In genomic region chr1:180928272-180929230, GRCh38 we compare ENCODE assay signal across 10 cellular contexts. TPM values are rescaled to one million over a fixed set of nuclear protein-coding genes. Genes with fewer than 3 reads are reported as not detected.
DNase-seq lines count a peak whose midpoint lies in the region; ATAC-seq and TF ChIP-seq lines count a peak whose summit lies in the region.
"Had no signal": no experiment of that assay in that cellular context is flagged by ENCODE, and none has a peak within 500 bp of the region (broad histone marks: within the 10 kb centered on the region; RNA-seq: fewer than 3 reads in every experiment).

No MANE protein-coding gene starts in this region.

- ATAC-seq in IMR-90 (ENCODE audit: low read depth) (no peak), HG02571 (IDR thresholded peaks at IDR 0.05; ENCODE audit: unreplicated experiment) (no peak)

- no peak overlapping the region for H4K8ac ChIP-seq in IMR-90 (ENCODE audit: low read depth in 2 of 2, low read length in 2 of 2)

- no peak overlapping the region; the same call in 1 of the 2 replicates for H3K23ac ChIP-seq in IMR-90 (ENCODE audit: low read depth, low read length)

- peaks cover 0 to 2% of the 10 kb centered on the region in 2 experiments; a peak in 1 of 4 replicates for H3K79me1 ChIP-seq in IMR-90 (ENCODE audit: low read depth in 1 of 2, low read length in 2 of 2)

- H4K20me1 ChIP-seq in IMR-90 (ENCODE audit: insufficient read depth, low read length): peaks cover 9% of the 10 kb centered on the region; the same call in 1 of the 2 replicates

- H3K56ac ChIP-seq in IMR-90 (ENCODE audit: extremely low read depth, insufficient read depth, low read length): no peak overlapping the region

- in situ Hi-C loops in IMR-90 (cut with MboI; ENCODE audit: low sequenced_read_pairs) (no loop called here), ACHN (cut with HindIII; ENCODE audit: low pct_ligation_motif_present, low pct_unique_long_range_greater_than_20kb, low sequenced_read_pairs) (no loop called here)

- H3K14ac ChIP-seq in IMR-90 (replicated peaks; ENCODE audit: low read depth, low read length): no peak overlapping the region

- no peak overlapping the region for H4K5ac ChIP-seq in IMR-90 (ENCODE audit: low read depth, low read length)

- H2BK15ac ChIP-seq in IMR-90 (ENCODE audit: low read depth, low read length): no peak overlapping the region

- no peak overlapping the region for H3K18ac ChIP-seq in IMR-90 (ENCODE audit: low read depth, low read length)

- intact Hi-C loops in IMR-90 (cut with micrococcal nuclease): no loop called here

- no peak overlapping the region for H2BK20ac ChIP-seq in IMR-90 (ENCODE audit: low read depth, low read length)

- DNase-seq in IMR-90 (no peak), NCI-H2196 (lab: John Stamatoyannopoulos, UW; ENCODE audit: unreplicated experiment) (peak; percentile 57), ACHN (no peak)
- no peak for DNase-seq in activated T-cell treated with anti-CD3 and anti-CD28 coated beads, Interleukin-2, amount 50 U/mL, for 1 hour
- DNase-seq: activated CD8-positive, alpha-beta memory T cell treated with anti-CD3 and anti-CD28 coated beads, Interleukin-2, amount 50 U/mL, for 48 hours; Caco-2; MG63 had no signal

- H3K9me1 ChIP-seq in IMR-90 (ENCODE audit: insufficient read depth, low read length): 0 out of 2 replicates have a peak, but pooled peaks cover 5% of the 10 kb centered on the region

- no peak overlapping the region for H2BK5ac ChIP-seq in IMR-90 (ENCODE audit: low read depth, low read length, poor library complexity, severe bottlenecking)

- TF ChIP-seq POLR2A in IMR-90 (IDR thresholded peaks at IDR 0.05; ENCODE audit: low read depth, low read length): no peak

- no peak overlapping the region for H3K27ac ChIP-seq in IMR-90 (ENCODE audit: insufficient read depth, low read length)
- H3K27ac ChIP-seq in stomach smooth muscle (ENCODE audit: low read length): peak overlapping the region; percentile 94

- 0 out of 2 replicates have a peak overlapping the region, but pooled peaks have one; percentile 6 for H2AK5ac ChIP-seq in IMR-90 (ENCODE audit: low read depth, low read length)

- H2AFZ ChIP-seq in IMR-90 (replicated peaks; ENCODE audit: low read length, poor library complexity): peak overlapping the region; percentile 26

- H3K9ac ChIP-seq in IMR-90 (ENCODE audit: low read depth, low read length): no peak overlapping the region
- no peak overlapping the region for H3K9ac ChIP-seq in endocrine pancreas (ENCODE audit: control insufficient read depth, insufficient read depth, low read length)
- H3K9ac ChIP-seq in stomach smooth muscle (ENCODE audit: low read length in 2 of 2): peak overlapping the region in 1 of 2 donors; percentile 19

- POLR2A ChIA-PET in IMR-90 (lab: Charles Lee; ENCODE audit: unreplicated experiment): no interaction called here

- H3K36me3 ChIP-seq in IMR-90 (ENCODE audit: control insufficient read depth, insufficient read depth, low read length) (peaks cover 10% of the 10 kb centered on the region; the same call in 1 of the 2 replicates), endocrine pancreas (ENCODE audit: control insufficient read depth, insufficient read depth, low read length) (no peaks in the 10 kb centered on the region), stomach smooth muscle (ENCODE audit: control insufficient read depth in 2 of 2, insufficient read depth in 2 of 2, low read length in 2 of 2) (peaks cover 5 to 17% of the 10 kb centered on the region in 2 donors)
- H3K36me3 ChIP-seq: MG63 had no signal

- no peak for TF ChIP-seq RAD21 in IMR-90 (IDR thresholded peaks at IDR 0.05; ENCODE audit: low read length)

- no TSS peak for BruUV-seq in IMR-90 (replicated peaks; lab: Mats Ljungman, UMichigan)

- H3K4me1 ChIP-seq in IMR-90 (ENCODE audit: control insufficient read depth, insufficient read depth, low read length): peaks cover 14% of the 10 kb centered on the region
- peaks cover 5% of the 10 kb centered on the region for H3K4me1 ChIP-seq in endocrine pancreas (ENCODE audit: control insufficient read depth, insufficient read depth, low read length)
- H3K4me1 ChIP-seq in stomach smooth muscle (ENCODE audit: control insufficient read depth, insufficient read depth, low read length): peaks cover 45% of the 10 kb centered on the region

- no peak overlapping the region for H2BK120ac ChIP-seq in IMR-90 (ENCODE audit: low read depth, low read length)

- no peak overlapping the region for H4K91ac ChIP-seq in IMR-90 (ENCODE audit: insufficient read depth, low read depth, low read length)

- H3K4me3 ChIP-seq in IMR-90 (ENCODE audit: insufficient read depth, low read depth, low read length) (no peak overlapping the region), endocrine pancreas (ENCODE audit: control insufficient read depth, insufficient read depth, low read length) (peak overlapping the region; percentile 2), stomach smooth muscle (ENCODE audit: low read length in 2 of 2) (peak overlapping the region in 1 of 2 donors; percentile 22)
- H3K4me3 ChIP-seq: MG63 had no signal

- TF ChIP-seq CTCF in IMR-90 (conservative IDR thresholded peaks at IDR 0.05; ENCODE audit: low read depth, low read length): no peak

- WGBS in IMR-90 (ENCODE audit: extremely low coverage in 2 of 2, insufficient read length in 1 of 2), 2 experiments: 92% methylated on average over 2 of the region's 18 CpGs; no CpG with 5 or more reads in 1 of the 2 experiments

- CTCF ChIA-PET in IMR-90 (lab: Yijun Ruan, JAX): no interaction called here

- no peak overlapping the region for H3K4me2 ChIP-seq in IMR-90 (ENCODE audit: low read depth, low read length)

- no peak overlapping the region for H2AK9ac ChIP-seq in IMR-90 (replicated peaks; ENCODE audit: low read depth, low read length, poor library complexity)

- H3K9me3 ChIP-seq in IMR-90 (ENCODE audit: control insufficient read depth, insufficient read depth, low read length) (no peaks in the 10 kb centered on the region), endocrine pancreas (ENCODE audit: control insufficient read depth, low read length) (no peaks in the 10 kb centered on the region), stomach smooth muscle (ENCODE audit: control insufficient read depth in 2 of 2, low read length in 2 of 2) (no peaks in the 10 kb centered on the region)
- H3K9me3 ChIP-seq: Caco-2, MG63 had no signal

- dilution Hi-C loops in IMR-90 (cut with HindIII; ENCODE audit: low sequenced_read_pairs, unreplicated experiment): no loop called here

- no peak overlapping the region for H3K4ac ChIP-seq in IMR-90 (ENCODE audit: low read depth, low read length)

- no peaks in the 10 kb centered on the region for H3K27me3 ChIP-seq in IMR-90 (ENCODE audit: control insufficient read depth, insufficient read depth, low read length)
- no peaks in the 10 kb centered on the region for H3K27me3 ChIP-seq in endocrine pancreas (ENCODE audit: control insufficient read depth, insufficient read depth, low read length)
- H3K27me3 ChIP-seq in stomach smooth muscle (ENCODE audit: control insufficient read depth in 1 of 2, insufficient read depth in 2 of 2, low read length in 2 of 2): no peaks in the 10 kb centered on the region
- H3K27me3 ChIP-seq: MG63 had no signal

TF ChIP-seq in IMR-90, 13 proteins besides CTCF, POLR2A, EP300 and RAD21:
- TF ChIP-seq SMC3 (IDR thresholded peaks at IDR 0.05; ENCODE audit: low read depth, low read length): no peak

RNA-seq across cellular contexts. Expression of gene KIAA1614, which starts 15.9 kb away (rescaled TPM):
- 1.7 and 1.8 TPM in 2 replicates for total RNA-seq in IMR-90 (2012; rRNA removed)
- 3.0 and 3.5 TPM in 2 replicates for polyA plus RNA-seq in IMR-90 (2012; rRNA removed)
- polyA plus RNA-seq in IMR-90 (2012; cell fraction: cytosol; rRNA removed): 2.5 and 4.1 TPM in 2 replicates
- polyA plus RNA-seq in IMR-90 (2012; cell fraction: nucleus; rRNA removed; ENCODE audit: low replicate concordance): 4.3 and 9.2 TPM in 2 replicates
